ENCODE assay signal across 11 cellular contexts in genomic region chr19:18684642-18684993, GRCh38. TPM values are rescaled to one million over a fixed set of nuclear protein-coding genes. Genes with fewer than 3 reads are reported as not detected.
A peak's percentile ranks its signal among the peaks of the same experiment; 100 is the strongest.
DNase-seq lines count a peak whose midpoint lies in the region; ATAC-seq and TF ChIP-seq lines count a peak whose summit lies in the region.
"Had no signal": no experiment of that assay in that cellular context is flagged by ENCODE, and none has a peak within 500 bp of the region (broad histone marks: within the 10 kb centered on the region; RNA-seq: fewer than 3 reads in every experiment).

No MANE protein-coding gene starts in this region.

- POLR2A ChIA-PET in SK-N-SH (lab: Yijun Ruan, JAX): no interaction called here

- H3K36me3 Mint-ChIP-seq in stimulated activated effector memory CD8-positive, alpha-beta T cell treated with anti-CD3 and anti-CD28 coated beads, Interleukin-12 subunit alpha, Interleukin-12 subunit beta, amount 100 ng/mL, for 72 hours: peaks cover 15% of the 10 kb centered on the region

- H3K79me2 ChIP-seq in SK-N-SH (ENCODE audit: insufficient read depth) (peaks cover 51% of the 10 kb centered on the region), SU-DHL-6 (ENCODE audit: insufficient read depth, low read length) (peaks cover 9% of the 10 kb centered on the region), hepatocyte (peaks cover 58% of the 10 kb centered on the region)

- TF ChIP-seq EP300 in SK-N-SH (IDR thresholded peaks at IDR 0.05; ENCODE audit: borderline replicate concordance in 1 of 2, low read depth in 1 of 2, low read length in 1 of 2): no peak

- H3K4me2 ChIP-seq in SK-N-SH (peak overlapping the region; percentile 89), SU-DHL-6 (ENCODE audit: low read depth, low read length, poor library complexity, severe bottlenecking) (peak overlapping the region; percentile 54), hepatocyte (peak overlapping the region; percentile 96)

- no peaks in the 10 kb centered on the region for H3F3A ChIP-seq in SK-N-SH (replicated peaks; ENCODE audit: insufficient read depth)
- H3F3A ChIP-seq in SU-DHL-6 (ENCODE audit: insufficient read depth): no peaks in the 10 kb centered on the region; the same call in 1 of the 2 replicates

- peaks cover 20% of the 10 kb centered on the region for H3K4me1 Mint-ChIP-seq in stimulated activated effector memory CD8-positive, alpha-beta T cell treated with anti-CD3 and anti-CD28 coated beads, Interleukin-12 subunit alpha, Interleukin-12 subunit beta, amount 100 ng/mL, for 72 hours

- H4K20me1 ChIP-seq in SK-N-SH (ENCODE audit: insufficient read depth) (peaks cover 15% of the 10 kb centered on the region; the same call in 1 of the 2 replicates), SU-DHL-6 (ENCODE audit: low read depth, low read length) (no peaks in the 10 kb centered on the region; the same call in 1 of the 2 replicates), hepatocyte (ENCODE audit: insufficient read depth, poor library complexity, severe bottlenecking) (peaks cover 23% of the 10 kb centered on the region)

- H3K27me3 ChIP-seq in SK-N-SH (ENCODE audit: insufficient read depth): no peaks in the 10 kb centered on the region
- H3K27me3 ChIP-seq in SU-DHL-6 (ENCODE audit: low read length): no peaks in the 10 kb centered on the region
- no peaks in the 10 kb centered on the region for H3K27me3 ChIP-seq in hepatocyte
- H3K27me3 ChIP-seq: cardiac muscle cell had no signal

- TF ChIP-seq CTCF in SK-N-SH (IDR thresholded peaks at IDR 0.05) (no peak), SU-DHL-6 (IDR thresholded peaks at IDR 0.05; ENCODE audit: insufficient read depth, low read length, poor library complexity, severe bottlenecking) (no peak), hepatocyte (IDR thresholded peaks at IDR 0.05; ENCODE audit: poor library complexity) (no peak), GM13977 (IDR thresholded peaks at IDR 0.05; ENCODE audit: extremely low read depth, insufficient read depth, missing control alignments) (no peak)

- peaks cover 0 to 15% of the 10 kb centered on the region in 2 experiments; a peak in 1 of 4 replicates for H3K4me1 ChIP-seq in SK-N-SH (ENCODE audit: control insufficient read depth in 1 of 2, insufficient read depth in 2 of 2, low read depth in 1 of 2, low read length in 1 of 2)
- H3K4me1 ChIP-seq in hepatocyte (ENCODE audit: insufficient read depth): peaks cover 8% of the 10 kb centered on the region

- 100% methylated on average over 1 of the region's 3 CpGs for WGBS in SK-N-SH (ENCODE audit: low lambda C conversion rate)
- WGBS in hepatocyte (ENCODE audit: low lambda C conversion rate, missing lambda C conversion rate): 97% methylated on average over 3 of the region's 3 CpGs

- H3K9me3 ChIP-seq in SK-N-SH (no peaks in the 10 kb centered on the region), SU-DHL-6 (ENCODE audit: insufficient read depth, low read length) (no peaks in the 10 kb centered on the region), hepatocyte (ENCODE audit: low read depth) (no peaks in the 10 kb centered on the region)

- H3K4me3 Mint-ChIP-seq in stimulated activated effector memory CD8-positive, alpha-beta T cell treated with anti-CD3 and anti-CD28 coated beads, Interleukin-12 subunit alpha, Interleukin-12 subunit beta, amount 100 ng/mL, for 72 hours: peak overlapping the region; percentile 75

- DNase-seq in SK-N-SH (no peak), hepatocyte (ENCODE audit: low spot score) (no peak), islet precursor cell (no peak), GM13977 (ENCODE audit: low spot score) (no peak), SIG-M5 treated with dmso at 0.1 percent for 504 hours (lab: John Stamatoyannopoulos, UW; ENCODE audit: unreplicated experiment) (no peak)
- no peak for DNase-seq in stimulated activated effector memory CD8-positive, alpha-beta T cell treated with anti-CD3 and anti-CD28 coated beads, Interleukin-12 subunit alpha, Interleukin-12 subunit beta, amount 100 ng/mL, for 72 hours (ENCODE audit: low spot score in 2 of 2)
- DNase-seq: 8988T, NCI-H1694 treated with DMSO at 0.1 percent for 48 hours had no signal

- CTCF ChIA-PET in SK-N-SH (lab: Yijun Ruan, JAX): interaction anchor here (1.0 to 1.8 kb wide), 4 partner anchors 68 to 206 kb away, joined by 3 to 5 read pairs (median 4); no protein-coding TSS in a partner anchor

- in situ Hi-C loops in GM13977 (cut with MboI; ENCODE audit: low pct_unique_long_range_greater_than_20kb, low sequenced_read_pairs, unreplicated experiment): no loop called here

- peak overlapping the region; percentile 59 to 67 for H3K4me3 ChIP-seq in SK-N-SH (ENCODE audit: low read depth in 2 of 2, low read length in 1 of 2)
- peak overlapping the region; percentile 40 for H3K4me3 ChIP-seq in SU-DHL-6 (ENCODE audit: insufficient read depth, low read length, poor library complexity, severe bottlenecking)
- no peak overlapping the region for H3K4me3 ChIP-seq in hepatocyte

- TF ChIP-seq RAD21 in SK-N-SH (IDR thresholded peaks at IDR 0.05; ENCODE audit: low read length): no peak

- ATAC-seq in SK-N-SH treated with all-trans-retinoic acid at 6 μM for 48 hours: no peak
- ATAC-seq in stimulated activated effector memory CD8-positive, alpha-beta T cell treated with anti-CD3 and anti-CD28 coated beads, Interleukin-12 subunit alpha, Interleukin-12 subunit beta, amount 100 ng/mL, for 72 hours: no peak

- H3K27ac Mint-ChIP-seq in stimulated activated effector memory CD8-positive, alpha-beta T cell treated with anti-CD3 and anti-CD28 coated beads, Interleukin-12 subunit alpha, Interleukin-12 subunit beta, amount 100 ng/mL, for 72 hours: no peak overlapping the region

- no peak overlapping the region; the same call in 1 of the 2 replicates for H3K9ac ChIP-seq in SK-N-SH
- H3K9ac ChIP-seq in SU-DHL-6 (ENCODE audit: low read length): peak overlapping the region; percentile 81

- H3K9me2 ChIP-seq in SK-N-SH: no peaks in the 10 kb centered on the region
- no peaks in the 10 kb centered on the region for H3K9me2 ChIP-seq in SU-DHL-6 (replicated peaks; ENCODE audit: insufficient read depth, low read length)
- no peaks in the 10 kb centered on the region for H3K9me2 ChIP-seq in hepatocyte (replicated peaks; ENCODE audit: insufficient read depth)

- H2AFZ ChIP-seq in SK-N-SH (ENCODE audit: low read depth) (no peak overlapping the region), SU-DHL-6 (ENCODE audit: low read depth, low read length, severe bottlenecking) (no peak overlapping the region), hepatocyte (no peak overlapping the region)

- no peaks in the 10 kb centered on the region for H3K36me3 ChIP-seq in SK-N-SH (replicated peaks in 1 of 2; ENCODE audit: control insufficient read depth in 1 of 2, insufficient read depth in 2 of 2, low read length in 1 of 2)
- no peaks in the 10 kb centered on the region for H3K36me3 ChIP-seq in SU-DHL-6 (ENCODE audit: low read length)
- H3K36me3 ChIP-seq in hepatocyte (replicated peaks; ENCODE audit: insufficient read depth, low read depth): no peaks in the 10 kb centered on the region
- H3K36me3 ChIP-seq: cardiac muscle cell had no signal

- no peaks in the 10 kb centered on the region for H3K9me3 Mint-ChIP-seq in stimulated activated effector memory CD8-positive, alpha-beta T cell treated with anti-CD3 and anti-CD28 coated beads, Interleukin-12 subunit alpha, Interleukin-12 subunit beta, amount 100 ng/mL, for 72 hours

- no peak overlapping the region; a peak in 1 of 4 replicates for H3K27ac ChIP-seq in SK-N-SH (ENCODE audit: low read depth in 2 of 2, low read length in 1 of 2)
- no peak overlapping the region for H3K27ac ChIP-seq in SU-DHL-6 (ENCODE audit: low read depth, low read length)
- no peak overlapping the region for H3K27ac ChIP-seq in hepatocyte
- H3K27ac ChIP-seq: cardiac muscle cell had no signal

TF ChIP-seq in SK-N-SH, 30 proteins besides CTCF, POLR2A, EP300 and RAD21 (continues in another document):
- TF ChIP-seq SIN3A (IDR thresholded peaks at IDR 0.05; ENCODE audit: borderline replicate concordance, low read depth, low read length) (no peak), GABPA (IDR thresholded peaks at IDR 0.05; ENCODE audit: low read depth) (no peak), GATA2 (CRISPR knock-in tag; IDR thresholded peaks at IDR 0.05) (no peak), YY1 (IDR thresholded peaks at IDR 0.05; ENCODE audit: low read depth) (no peak), CHD2 (IDR thresholded peaks at IDR 0.05; ENCODE audit: low read length, partially characterized antibody) (no peak), ELF1 (IDR thresholded peaks at IDR 0.05) (no peak)
- TF ChIP-seq, protein P1, sequence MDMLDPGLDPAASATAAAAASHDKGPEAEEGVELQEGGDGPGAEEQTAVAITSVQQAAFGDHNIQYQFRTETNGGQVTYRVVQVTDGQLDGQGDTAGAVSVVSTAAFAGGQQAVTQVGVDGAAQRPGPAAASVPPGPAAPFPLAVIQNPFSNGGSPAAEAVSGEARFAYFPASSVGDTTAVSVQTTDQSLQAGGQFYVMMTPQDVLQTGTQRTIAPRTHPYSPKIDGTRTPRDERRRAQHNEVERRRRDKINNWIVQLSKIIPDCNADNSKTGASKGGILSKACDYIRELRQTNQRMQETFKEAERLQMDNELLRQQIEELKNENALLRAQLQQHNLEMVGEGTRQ (IDR thresholded peaks at IDR 0.05; ENCODE audit: borderline replicate concordance, low read depth, low read length): no peak

TF ChIP-seq in SK-N-SH treated with all-trans-retinoic acid at 6 μM for 48 hours, 23 proteins besides CTCF, POLR2A, EP300 and RAD21:
- no peak for TF ChIP-seq PPARA (CRISPR knock-in tag; IDR thresholded peaks at IDR 0.05; ENCODE audit: borderline replicate concordance)
- no peak for TF ChIP-seq POU6F1 (CRISPR knock-in tag; IDR thresholded peaks at IDR 0.05; ENCODE audit: borderline replicate concordance, low read depth)

RNA-seq across cellular contexts. Expression of gene CRTC1, which starts 1.1 kb away (rescaled TPM):
- 2.2 and 5.0 TPM in 2 replicates for polyA plus RNA-seq in SK-N-SH (2012; rRNA removed)
- polyA plus RNA-seq in SK-N-SH (2012; cell fraction: cytosol; rRNA removed): 2.1 and 3.2 TPM in 2 replicates
- 21.9 and 27.2 TPM in 2 replicates for polyA plus RNA-seq in SK-N-SH (2012; cell fraction: nucleus; rRNA removed)
- total RNA-seq in hepatocyte: 2.0 and 2.5 TPM in 2 replicates
- polyA plus RNA-seq in hepatocyte: 4.5 and 4.8 TPM in 2 replicates

RNA-seq across cellular contexts. Expression of gene KLHL26, which starts 47.8 kb away (rescaled TPM):
- polyA plus RNA-seq in SK-N-SH (2012; rRNA removed): 1.9 and 4.6 TPM in 2 replicates
- polyA plus RNA-seq in SK-N-SH (2012; cell fraction: cytosol; rRNA removed): 1.7 and 1.8 TPM in 2 replicates
- polyA plus RNA-seq in SK-N-SH (2012; cell fraction: nucleus; rRNA removed): 5.0 and 5.5 TPM in 2 replicates
- 4.1 and 5.0 TPM in 2 replicates for total RNA-seq in hepatocyte
- polyA plus RNA-seq in hepatocyte: 3.9 and 7.6 TPM in 2 replicates
